17 cellular contexts compared by ENCODE assay signal in the genomic region with DNA sequence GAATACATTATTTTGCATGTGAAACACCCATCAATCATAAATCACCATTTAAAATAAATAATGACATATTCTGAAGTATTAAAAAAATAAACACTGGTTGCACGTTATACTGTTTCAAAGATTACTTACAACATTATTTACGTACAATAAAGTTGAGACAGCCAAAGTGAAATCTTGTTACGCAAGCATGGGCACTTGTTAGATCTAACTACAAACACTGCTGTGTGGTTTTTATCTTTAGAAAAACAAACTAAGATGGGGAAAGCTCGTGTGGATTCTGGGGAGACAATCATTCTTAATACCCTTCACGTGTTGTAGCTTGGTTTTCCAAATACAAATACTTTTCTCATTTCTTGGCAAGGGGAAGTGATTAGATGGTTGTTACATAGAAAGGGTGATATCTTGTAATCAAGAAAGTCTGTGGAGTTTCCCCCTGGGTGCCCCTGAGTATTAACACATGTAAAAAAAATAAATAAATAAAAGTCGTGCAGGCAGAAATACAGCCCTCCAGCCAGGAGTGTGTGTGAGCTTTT.
A peak's percentile ranks its signal among the peaks of the same experiment; 100 is the strongest.
DNase-seq lines count a peak whose midpoint lies in the region; ATAC-seq, FAIRE-seq and TF ChIP-seq lines count a peak whose summit lies in the region.
"Had no signal": no experiment of that assay in that cellular context is flagged by ENCODE, and none has a peak within 500 bp of the region (broad histone marks: within the 10 kb centered on the region; RNA-seq: fewer than 3 reads in every experiment).

No MANE protein-coding gene starts in this region.

- H2BK12ac ChIP-seq in mesenchymal stem cell (ENCODE audit: low read length in 2 of 2) = no peak overlapping the region

- intact Hi-C loops in mucosa of descending colon (cut with DNase I, micrococcal nuclease) = no loop called here

- H3K4me1 ChIP-seq in A549 (no peaks in the 10 kb centered on the region), mesenchymal stem cell (ENCODE audit: control insufficient read depth, insufficient read depth, low read depth, low read length) (no peaks in the 10 kb centered on the region), mucosa of descending colon (ENCODE audit: low read depth) (no peaks in the 10 kb centered on the region)

- no peak overlapping the region for H3K4ac ChIP-seq in mesenchymal stem cell (ENCODE audit: low read depth in 1 of 2, low read length in 2 of 2)

- TF ChIP-seq EP300 in A549 (IDR thresholded peaks at IDR 0.05) = no peak

- H3K23ac ChIP-seq in mesenchymal stem cell (ENCODE audit: low read length in 2 of 2) = no peak overlapping the region

- no peak overlapping the region for H3K4me2 ChIP-seq in A549
- H3K4me2 ChIP-seq in mesenchymal stem cell (ENCODE audit: low read length, poor library complexity, severe bottlenecking) = no peak overlapping the region

- H3K14ac ChIP-seq in mesenchymal stem cell (ENCODE audit: low read length in 2 of 2) = no peak overlapping the region

- no peak overlapping the region for H4K8ac ChIP-seq in mesenchymal stem cell (ENCODE audit: low read length)

- WGBS in A549 (ENCODE audit: missing lambda C conversion rate) = 29% methylated on average over 6 of the region's 6 CpGs
- 50% methylated on average over 4 of the region's 6 CpGs for WGBS in mesenchymal stem cell

- CTCF ChIA-PET in A549 (lab: Yijun Ruan, JAX) = no interaction called here

- no peak for TF ChIP-seq RAD21 in A549 (conservative IDR thresholded peaks at IDR 0.05 in 1 of 2, IDR thresholded peaks at IDR 0.05 in 1 of 2)

- H3K9me3 ChIP-seq in A549 (no peaks in the 10 kb centered on the region), mesenchymal stem cell (ENCODE audit: control insufficient read depth, low read length) (no peaks in the 10 kb centered on the region), mucosa of descending colon (no peaks in the 10 kb centered on the region)
- H3K9me3 ChIP-seq: thoracic aorta had no signal

- DNase-seq in A549 (ENCODE audit: low read depth in 1 of 2, low spot score in 1 of 2) (no peak), H4 (ENCODE audit: low spot score) (peak; percentile 52), choroid plexus epithelial cell (ENCODE audit: low read depth) (peak; percentile 84), mesenchymal stem cell (peak; percentile 35), mucosa of descending colon (no peak), NCI-H2196 (lab: John Stamatoyannopoulos, UW; ENCODE audit: unreplicated experiment) (no peak), A172 (ENCODE audit: low spot score) (no peak), HuH-7 (ENCODE audit: low spot score) (no peak)
- DNase-seq: activated CD8-positive, alpha-beta memory T cell treated with anti-CD3 and anti-CD28 coated beads, Interleukin-2, amount 50 U/mL, for 4 hours; activated naive CD4-positive, alpha-beta T cell treated with anti-CD3 and anti-CD28 coated beads, Interleukin-2, amount 50 U/mL, for 16 hours; caudate nucleus; H7; NCI-H1105; NCI-H2227 treated with DMSO at 0.1 percent for 48 hours; SIG-M5 had no signal

- TF ChIP-seq POLR2A in A549 (IDR thresholded peaks at IDR 0.05; ENCODE audit: low read length) = no peak

- H3K79me1 ChIP-seq in mesenchymal stem cell (replicated peaks; ENCODE audit: low read length, poor library complexity, severe bottlenecking) = no peaks in the 10 kb centered on the region

- ATAC-seq in A549 = no peak
- ATAC-seq in mucosa of descending colon = no peak
- ATAC-seq: HepG2 had no signal

- H3K18ac ChIP-seq in mesenchymal stem cell (ENCODE audit: low read depth in 1 of 2, low read length in 2 of 2) = no peak overlapping the region

- no peak overlapping the region for H4K91ac ChIP-seq in mesenchymal stem cell (ENCODE audit: low read length)

- no peaks in the 10 kb centered on the region for H3K27me3 ChIP-seq in mesenchymal stem cell (ENCODE audit: control insufficient read depth in 1 of 2, insufficient read depth in 1 of 2, low read length in 2 of 2)

- no peak overlapping the region for H3K27ac ChIP-seq in A549
- H3K27ac ChIP-seq in mesenchymal stem cell (ENCODE audit: low read length, poor library complexity, severe bottlenecking) = no peak overlapping the region
- H3K27ac ChIP-seq: thoracic aorta had no signal

- H3K4me3 ChIP-seq in A549 = no peak overlapping the region
- H3K4me3 ChIP-seq in choroid plexus epithelial cell (ENCODE audit: low read depth, low read length) = peak overlapping the region; percentile 11
- peak overlapping the region in 1 of 2 experiments; percentile 5 for H3K4me3 ChIP-seq in mesenchymal stem cell (ENCODE audit: insufficient read depth in 1 of 2, low read depth in 1 of 2, low read length in 2 of 2)
- no peak overlapping the region for H3K4me3 ChIP-seq in mucosa of descending colon
- H3K4me3 ChIP-seq: thoracic aorta had no signal

- FAIRE-seq in A549 (lab: Jason Lieb, UNC) = no peak
- FAIRE-seq: HepG2 had no signal

- H2AFZ ChIP-seq in mesenchymal stem cell (ENCODE audit: low read depth, low read length) = no peak overlapping the region

- POLR2A ChIA-PET in A549 (lab: Yijun Ruan, JAX) = no interaction called here

- no peak overlapping the region for H2BK15ac ChIP-seq in mesenchymal stem cell (ENCODE audit: low read depth, poor library complexity, severe bottlenecking)

- no peak overlapping the region for H2BK5ac ChIP-seq in mesenchymal stem cell (ENCODE audit: low read depth, low read length, poor library complexity, severe bottlenecking)

- no peak overlapping the region for H3K9ac ChIP-seq in mesenchymal stem cell (ENCODE audit: low read length)

- no peak overlapping the region for H2BK120ac ChIP-seq in mesenchymal stem cell (ENCODE audit: low read depth, low read length)

- TF ChIP-seq CTCF in A549 (IDR thresholded peaks at IDR 0.05) (no peak), choroid plexus epithelial cell (conservative IDR thresholded peaks at IDR 0.05; ENCODE audit: low read depth, low read length) (no peak), mucosa of descending colon (IDR thresholded peaks at IDR 0.05) (no peak)

- H2AK5ac ChIP-seq in mesenchymal stem cell (ENCODE audit: low read length, severe bottlenecking) = no peak overlapping the region

- no peaks in the 10 kb centered on the region for H3K36me3 ChIP-seq in mesenchymal stem cell (ENCODE audit: control insufficient read depth in 1 of 2, insufficient read depth in 2 of 2, low read depth in 1 of 2, low read length in 2 of 2)
- H3K36me3 ChIP-seq in mucosa of descending colon (ENCODE audit: low read depth) = no peaks in the 10 kb centered on the region
- H3K36me3 ChIP-seq: thoracic aorta had no signal

TF ChIP-seq in A549, 52 proteins besides CTCF, POLR2A, EP300 and RAD21:
- TF ChIP-seq RARB (CRISPR knock-in tag; IDR thresholded peaks at IDR 0.05) = no peak
- TF ChIP-seq HOXA7 (CRISPR knock-in tag; IDR thresholded peaks at IDR 0.05) = no peak
- TF ChIP-seq, protein P1, sequence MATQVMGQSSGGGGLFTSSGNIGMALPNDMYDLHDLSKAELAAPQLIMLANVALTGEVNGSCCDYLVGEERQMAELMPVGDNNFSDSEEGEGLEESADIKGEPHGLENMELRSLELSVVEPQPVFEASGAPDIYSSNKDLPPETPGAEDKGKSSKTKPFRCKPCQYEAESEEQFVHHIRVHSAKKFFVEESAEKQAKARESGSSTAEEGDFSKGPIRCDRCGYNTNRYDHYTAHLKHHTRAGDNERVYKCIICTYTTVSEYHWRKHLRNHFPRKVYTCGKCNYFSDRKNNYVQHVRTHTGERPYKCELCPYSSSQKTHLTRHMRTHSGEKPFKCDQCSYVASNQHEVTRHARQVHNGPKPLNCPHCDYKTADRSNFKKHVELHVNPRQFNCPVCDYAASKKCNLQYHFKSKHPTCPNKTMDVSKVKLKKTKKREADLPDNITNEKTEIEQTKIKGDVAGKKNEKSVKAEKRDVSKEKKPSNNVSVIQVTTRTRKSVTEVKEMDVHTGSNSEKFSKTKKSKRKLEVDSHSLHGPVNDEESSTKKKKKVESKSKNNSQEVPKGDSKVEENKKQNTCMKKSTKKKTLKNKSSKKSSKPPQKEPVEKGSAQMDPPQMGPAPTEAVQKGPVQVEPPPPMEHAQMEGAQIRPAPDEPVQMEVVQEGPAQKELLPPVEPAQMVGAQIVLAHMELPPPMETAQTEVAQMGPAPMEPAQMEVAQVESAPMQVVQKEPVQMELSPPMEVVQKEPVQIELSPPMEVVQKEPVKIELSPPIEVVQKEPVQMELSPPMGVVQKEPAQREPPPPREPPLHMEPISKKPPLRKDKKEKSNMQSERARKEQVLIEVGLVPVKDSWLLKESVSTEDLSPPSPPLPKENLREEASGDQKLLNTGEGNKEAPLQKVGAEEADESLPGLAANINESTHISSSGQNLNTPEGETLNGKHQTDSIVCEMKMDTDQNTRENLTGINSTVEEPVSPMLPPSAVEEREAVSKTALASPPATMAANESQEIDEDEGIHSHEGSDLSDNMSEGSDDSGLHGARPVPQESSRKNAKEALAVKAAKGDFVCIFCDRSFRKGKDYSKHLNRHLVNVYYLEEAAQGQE (IDR thresholded peaks at IDR 0.05) = no peak
- peak; percentile 22 to 32; a peak in 2 of 4 replicates for TF ChIP-seq CEBPB (IDR thresholded peaks at IDR 0.05)
- no peak for TF ChIP-seq PHF8 (IDR thresholded peaks at IDR 0.05; ENCODE audit: borderline replicate concordance, low read depth)
- no peak for TF ChIP-seq POLR2AphosphoS2 (conservative IDR thresholded peaks at IDR 0.05; ENCODE audit: low read length)
- TF ChIP-seq, protein P2, sequence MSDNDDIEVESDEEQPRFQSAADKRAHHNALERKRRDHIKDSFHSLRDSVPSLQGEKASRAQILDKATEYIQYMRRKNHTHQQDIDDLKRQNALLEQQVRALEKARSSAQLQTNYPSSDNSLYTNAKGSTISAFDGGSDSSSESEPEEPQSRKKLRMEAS (IDR thresholded peaks at IDR 0.05) = no peak

Comparison
In these comparisons a context has a peak if more than half of its experiments do, and no peak if none do; other contexts are left out.
1. DNase-seq: peak in H4 (single experiment), choroid plexus epithelial cell (single experiment) and mesenchymal stem cell (single experiment); none in A549 (0 of 2), mucosa of descending colon (0 of 3), NCI-H2196 (single experiment), A172 (single experiment) and HuH-7 (single experiment).